Comparison of ENCODE assay signal across 14 cellular contexts in the genomic region with DNA sequence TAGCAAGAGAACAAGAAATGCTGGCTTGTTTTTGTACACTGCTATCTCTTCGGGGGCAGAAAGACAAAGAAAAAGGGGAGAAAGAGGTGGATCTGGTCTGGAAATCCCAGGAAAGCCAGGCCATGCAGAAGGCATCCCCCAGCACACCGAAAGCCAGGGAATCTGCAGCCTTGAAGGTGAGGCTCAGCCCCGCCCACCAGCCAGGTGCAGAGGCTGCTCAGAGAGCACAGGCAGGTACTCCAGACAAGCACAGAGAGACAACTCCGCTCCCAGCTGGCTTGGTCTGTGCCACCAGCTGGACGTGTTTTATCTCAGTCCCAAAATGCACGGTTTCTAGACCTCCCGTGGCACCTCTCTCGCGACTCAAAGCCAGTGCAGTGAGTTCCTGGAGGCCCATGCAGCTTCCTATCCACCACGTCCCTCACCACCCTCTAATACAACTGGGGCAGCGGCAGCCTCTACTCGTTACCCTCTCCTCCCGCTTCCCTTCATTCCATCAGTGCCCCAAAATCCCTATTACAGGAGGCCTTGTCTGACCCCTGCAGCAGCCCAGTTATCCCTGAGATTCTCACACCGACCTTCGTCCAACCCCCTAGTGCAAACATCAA.
DNase-seq lines count a peak whose midpoint lies in the region; ATAC-seq and TF ChIP-seq lines count a peak whose summit lies in the region.
"Had no signal": no experiment of that assay in that cellular context is flagged by ENCODE, and none has a peak within 500 bp of the region (broad histone marks: within the 10 kb centered on the region; RNA-seq: fewer than 3 reads in every experiment).

No MANE protein-coding gene starts in this region.

- no peak overlapping the region for H3K4me3 Mint-ChIP-seq in type B pancreatic cell
- H3K4me3 Mint-ChIP-seq: activated CD4-positive, alpha-beta memory T cell treated with anti-CD3 and anti-CD28 coated beads for 36 hours; natural killer cell had no signal

- H3K4me1 Mint-ChIP-seq in type B pancreatic cell (ENCODE audit: unreplicated experiment): peaks cover 21% of the 10 kb centered on the region

- H3K36me3 Mint-ChIP-seq in type B pancreatic cell: peaks cover 14% of the 10 kb centered on the region
- H3K36me3 Mint-ChIP-seq: natural killer cell had no signal

- no peak for ATAC-seq in HG02623 (IDR thresholded peaks at IDR 0.05; ENCODE audit: unreplicated experiment)
- ATAC-seq: natural killer cell had no signal

- no peak for TF ChIP-seq CTCF in type B pancreatic cell (conservative IDR thresholded peaks at IDR 0.05)

- DNase-seq in NCI-H2107 treated with DMSO at 0.1 percent for 48 hours (lab: John Stamatoyannopoulos, UW; ENCODE audit: unreplicated experiment) (peak; percentile 26), NCI-H2107 (lab: John Stamatoyannopoulos, UW) (no peak), NCI-H774 (lab: John Stamatoyannopoulos, UW) (peak; percentile 18), type B pancreatic cell (ENCODE audit: extremely low spot score, unreplicated experiment) (no peak), AG08395 (ENCODE audit: low spot score) (no peak), GM03348 (ENCODE audit: low spot score) (no peak)
- DNase-seq: activated CD4-positive, alpha-beta memory T cell treated with anti-CD3 and anti-CD28 coated beads for 36 hours; activated effector memory CD4-positive, alpha-beta T cell treated with anti-CD3 and anti-CD28 coated beads, Interleukin-2, amount 50 U/mL, for 16 hours; effector memory CD4-positive, alpha-beta T cell; natural killer cell; NCI-H226; testis had no signal

- no peaks in the 10 kb centered on the region for H3K9me3 Mint-ChIP-seq in type B pancreatic cell
- H3K9me3 Mint-ChIP-seq: activated CD4-positive, alpha-beta memory T cell treated with anti-CD3 and anti-CD28 coated beads for 36 hours; natural killer cell had no signal

- no peaks in the 10 kb centered on the region for H3K27me3 Mint-ChIP-seq in type B pancreatic cell
- H3K27me3 Mint-ChIP-seq: activated CD4-positive, alpha-beta memory T cell treated with anti-CD3 and anti-CD28 coated beads for 36 hours had no signal

- no peaks in the 10 kb centered on the region for H3K27me3 ChIP-seq in layer of hippocampus (ENCODE audit: control insufficient read depth, insufficient read depth, low read length)
- H3K27me3 ChIP-seq: testis had no signal

- peak overlapping the region; percentile 58 for H3K27ac ChIP-seq in layer of hippocampus (ENCODE audit: low read depth, low read length)
- H3K27ac ChIP-seq: testis had no signal

- H3K27ac Mint-ChIP-seq in type B pancreatic cell: peak overlapping the region; percentile 53
- H3K27ac Mint-ChIP-seq: activated CD4-positive, alpha-beta memory T cell treated with anti-CD3 and anti-CD28 coated beads for 36 hours; natural killer cell had no signal

Comparison
In these comparisons a context has a peak if more than half of its experiments do, and no peak if none do; other contexts are left out.
1. DNase-seq: peak in NCI-H2107 treated with DMSO at 0.1 percent for 48 hours (single experiment) and NCI-H774 (single experiment); none in NCI-H2107 (single experiment), type B pancreatic cell (single experiment), AG08395 (single experiment) and GM03348 (single experiment).